Comparison of ENCODE assay signal across 14 cellular contexts in genomic region chr22:47240116-47240515, GRCh38.
A peak's percentile ranks its signal among the peaks of the same experiment; 100 is the strongest.
DNase-seq lines count a peak whose midpoint lies in the region; TF ChIP-seq lines count a peak whose summit lies in the region.
"Had no signal": no experiment of that assay in that cellular context is flagged by ENCODE, and none has a peak within 500 bp of the region (broad histone marks: within the 10 kb centered on the region; RNA-seq: fewer than 3 reads in every experiment).

No MANE protein-coding gene starts in this region.

- no peaks in the 10 kb centered on the region for H3K36me3 Mint-ChIP-seq in osteocyte (ENCODE audit: unreplicated experiment)
- H3K36me3 Mint-ChIP-seq: CD14-positive monocyte; CD8-positive, alpha-beta memory T cell had no signal

- peaks cover 3% of the 10 kb centered on the region for H3K27me3 Mint-ChIP-seq in osteocyte (ENCODE audit: unreplicated experiment)

- TF ChIP-seq CTCF in OCI-LY3 (IDR thresholded peaks at IDR 0.05; ENCODE audit: low read depth, low read length), result no peak
- TF ChIP-seq CTCF in osteocyte (IDR thresholded peaks at IDR 0.05), result no peak

- H3K79me2 ChIP-seq in OCI-LY3 (ENCODE audit: low read length), result no peaks in the 10 kb centered on the region

- H3K9ac ChIP-seq in BLaER1 treated with 17β-estradiol and CSF1 and Interleukin-3, amounts not matched to agents 10 nM and 100 nM, result no peak overlapping the region
- no peak overlapping the region for H3K9ac ChIP-seq in OCI-LY3 (ENCODE audit: low read length)

- no peak overlapping the region for H3K27ac Mint-ChIP-seq in osteocyte (ENCODE audit: unreplicated experiment)
- H3K27ac Mint-ChIP-seq: CD14-positive monocyte; CD4-positive, alpha-beta T cell; CD8-positive, alpha-beta memory T cell; GM23338; H9 had no signal

- H3K4me1 Mint-ChIP-seq in osteocyte (ENCODE audit: unreplicated experiment), result no peaks in the 10 kb centered on the region
- H3K4me1 Mint-ChIP-seq: CD14-positive monocyte; CD8-positive, alpha-beta memory T cell; GM23338; H9 had no signal

- no peak overlapping the region for H3K4me3 Mint-ChIP-seq in osteocyte (ENCODE audit: unreplicated experiment)
- H3K4me3 Mint-ChIP-seq: CD14-positive monocyte; CD4-positive, alpha-beta T cell; CD8-positive, alpha-beta memory T cell; GM23338; H9 had no signal

- no peaks in the 10 kb centered on the region for H3K36me3 ChIP-seq in BLaER1 treated with 17β-estradiol and CSF1 and Interleukin-3, amounts not matched to agents 10 nM and 100 nM
- H3K36me3 ChIP-seq in OCI-LY3 (replicated peaks; ENCODE audit: low read depth, low read length), result no peaks in the 10 kb centered on the region

- H3K4me2 ChIP-seq in BLaER1 treated with 17β-estradiol and CSF1 and Interleukin-3, amounts not matched to agents 10 nM and 100 nM, result peak overlapping the region in 8 of 11 experiments; percentile 3 to 72 (median 51); a peak in 13 of 22 replicates
- H3K4me2 ChIP-seq in OCI-LY3 (ENCODE audit: low read length), result peak overlapping the region; percentile 10
- H3K4me2 ChIP-seq: GM23338 had no signal

- H4K20me1 ChIP-seq in BLaER1 treated with 17β-estradiol and CSF1 and Interleukin-3, amounts not matched to agents 10 nM and 100 nM, result no peaks in the 10 kb centered on the region
- H4K20me1 ChIP-seq in OCI-LY3 (ENCODE audit: insufficient read depth, low read length), result no peaks in the 10 kb centered on the region

- H3K9me3 ChIP-seq in BLaER1 treated with 17β-estradiol and CSF1 and Interleukin-3, amounts not matched to agents 10 nM and 100 nM (replicated peaks in 1 of 11), result peaks cover 0 to 13% (median 6%) of the 10 kb centered on the region in 11 experiments; a peak in 9 of 22 replicates
- H3K9me3 ChIP-seq in OCI-LY3 (ENCODE audit: insufficient read depth, low read length), result no peaks in the 10 kb centered on the region

- H3K9me3 Mint-ChIP-seq in osteocyte (ENCODE audit: unreplicated experiment), result no peaks in the 10 kb centered on the region

- no peak overlapping the region for H3K4me3 ChIP-seq in BLaER1 treated with 17β-estradiol and CSF1 and Interleukin-3, amounts not matched to agents 10 nM and 100 nM
- H3K4me3 ChIP-seq in OCI-LY3 (ENCODE audit: low read length), result no peak overlapping the region
- H3K4me3 ChIP-seq: GM23338 had no signal

- no peak overlapping the region for H3K27ac ChIP-seq in BLaER1 treated with 17β-estradiol and CSF1 and Interleukin-3, amounts not matched to agents 10 nM and 100 nM
- no peak overlapping the region for H3K27ac ChIP-seq in OCI-LY3 (ENCODE audit: low read length)

- H2AFZ ChIP-seq in OCI-LY3 (ENCODE audit: low read depth, low read length), result no peak overlapping the region
- H2AFZ ChIP-seq: GM23338 had no signal

- peaks cover 0 to 19% (median 8%) of the 10 kb centered on the region in 10 experiments; a peak in 11 of 20 replicates for H3K4me1 ChIP-seq in BLaER1 treated with 17β-estradiol and CSF1 and Interleukin-3, amounts not matched to agents 10 nM and 100 nM
- peaks cover 7% of the 10 kb centered on the region; the same call in 1 of the 2 replicates for H3K4me1 ChIP-seq in OCI-LY3 (ENCODE audit: low read length)

- H3K27me3 ChIP-seq in BLaER1 treated with 17β-estradiol and CSF1 and Interleukin-3, amounts not matched to agents 10 nM and 100 nM, result no peaks in the 10 kb centered on the region
- H3K27me3 ChIP-seq in OCI-LY3 (ENCODE audit: low read depth, low read length), result peaks cover 15% of the 10 kb centered on the region

- peak; percentile 59 for DNase-seq in osteocyte (ENCODE audit: extremely low spot score, unreplicated experiment)
- no peak for DNase-seq in GM19238 (ENCODE audit: insufficient read length, low spot score)
- DNase-seq in DMS79 (lab: John Stamatoyannopoulos, UW), result no peak
- DNase-seq in middle frontal gyrus (ENCODE audit: extremely low spot score, low spot score), result no peak
- DNase-seq: CD4-positive, alpha-beta T cell; CD8-positive, alpha-beta memory T cell; DMS 273 treated with DMSO at 0.1 percent for 48 hours; DMS79 treated with DMSO at 0.1 percent for 48 hours; GF-D8; H9 had no signal
